ENCODE assay signal across 15 cellular contexts in the genomic region with DNA sequence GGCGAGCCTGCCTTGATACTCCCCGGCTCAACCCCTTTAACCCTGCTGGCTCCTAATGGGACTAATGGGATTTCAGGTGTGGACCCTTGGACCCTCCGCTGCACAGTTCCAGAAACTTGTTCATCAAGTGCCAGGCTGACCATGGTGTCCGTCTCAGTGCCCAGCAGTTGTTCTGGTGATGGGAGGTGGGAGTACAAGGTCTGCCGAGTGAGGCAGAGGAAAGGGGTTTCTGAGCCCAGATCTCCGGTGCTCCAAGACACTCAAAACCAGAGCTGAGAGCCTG. TPM values are rescaled to one million over a fixed set of nuclear protein-coding genes. Genes with fewer than 3 reads are reported as not detected.
DNase-seq lines count a peak whose midpoint lies in the region; ATAC-seq and TF ChIP-seq lines count a peak whose summit lies in the region.
"Had no signal": no experiment of that assay in that cellular context is flagged by ENCODE, and none has a peak within 500 bp of the region (broad histone marks: within the 10 kb centered on the region; RNA-seq: fewer than 3 reads in every experiment).

No MANE protein-coding gene starts in this region.

- no peak for DNase-seq in PC-3
- DNase-seq in lung (ENCODE audit: low spot score) = no peak
- no peak for DNase-seq in stimulated activated naive B cell treated with anti-CD40 and anti-IgM and Interleukin-4, amounts not matched to agents 10 μg/mL and 1 μg/mL and 100 μg/mL, for 72 hours
- no peak for DNase-seq in thyroid gland
- DNase-seq in NCI-H69 (lab: John Stamatoyannopoulos, UW) = no peak
- DNase-seq: EL, MG63, NCI-H1092, NCI-H2081 treated with DMSO at 0.1 percent for 48 hours, NCI-H2227 treated with DMSO at 0.1 percent for 48 hours, NCI-H524 treated with DMSO at 0.1 percent for 48 hours had no signal

- peaks cover 56% of the 10 kb centered on the region for H3K4me1 ChIP-seq in BLaER1
- H3K4me1 ChIP-seq in PC-3 (ENCODE audit: insufficient read depth, low read length) = peaks cover 56% of the 10 kb centered on the region
- H3K4me1 ChIP-seq in lung (ENCODE audit: control insufficient read depth in 2 of 2, insufficient read depth in 2 of 2, low read length in 2 of 2) = peaks cover 3 to 13% of the 10 kb centered on the region in 2 donors
- H3K4me1 ChIP-seq in thyroid gland = peaks cover 3 to 23% of the 10 kb centered on the region in 2 donors
- H3K4me1 ChIP-seq: SJSA1 had no signal

- H3K9me3 ChIP-seq in BLaER1 (no peaks in the 10 kb centered on the region), PC-3 (ENCODE audit: low read length) (no peaks in the 10 kb centered on the region), lung (ENCODE audit: control insufficient read depth in 2 of 2, insufficient read depth in 1 of 2, low read length in 1 of 2) (no peaks in the 10 kb centered on the region), thyroid gland (no peaks in the 10 kb centered on the region)
- H3K9me3 ChIP-seq: A549, MG63, SJSA1 had no signal

- H3K36me3 ChIP-seq in BLaER1 = no peaks in the 10 kb centered on the region
- H3K36me3 ChIP-seq in PC-3 (ENCODE audit: low read depth, low read length) = no peaks in the 10 kb centered on the region; the same call in 1 of the 2 replicates
- H3K36me3 ChIP-seq in lung (ENCODE audit: control insufficient read depth in 2 of 2, insufficient read depth in 2 of 2, low read length in 2 of 2) = no peaks in the 10 kb centered on the region
- no peaks in the 10 kb centered on the region for H3K36me3 ChIP-seq in thyroid gland
- H3K36me3 ChIP-seq: SJSA1 had no signal

- H3K36me3 Mint-ChIP-seq in stimulated activated naive B cell treated with anti-CD40 and anti-IgM and Interleukin-4, amounts not matched to agents 10 μg/mL and 1 μg/mL and 100 μg/mL, for 72 hours = no peaks in the 10 kb centered on the region

- 89 to 94% methylated on average over 6 of the region's 6 CpGs for WGBS in lung, 2 donors
- WGBS in thyroid gland, 2 donors = 81 to 97% methylated on average over 5 to 6 of the region's 6 CpGs

- ATAC-seq in PC-3 (no peak), lung (ENCODE audit: insufficient read depth, low FRiP score) (no peak), HG03442 (IDR thresholded peaks at IDR 0.05; ENCODE audit: unreplicated experiment) (no peak)
- no peak for ATAC-seq in stimulated activated naive B cell treated with anti-CD40 and anti-IgM and Interleukin-4, amounts not matched to agents 10 μg/mL and 1 μg/mL and 100 μg/mL, for 72 hours (replicated peaks)

- H3K4me1 Mint-ChIP-seq in stimulated activated naive B cell treated with anti-CD40 and anti-IgM and Interleukin-4, amounts not matched to agents 10 μg/mL and 1 μg/mL and 100 μg/mL, for 72 hours = peaks cover 0 to 11% of the 10 kb centered on the region in 2 donors

- no peak overlapping the region for H2AFZ ChIP-seq in PC-3 (ENCODE audit: low read length)

- POLR2A ChIA-PET in PC-3 (lab: Charles Lee; ENCODE audit: unreplicated experiment) = no interaction called here

- H3K4me2 ChIP-seq in BLaER1 (peak overlapping the region; percentile 44), PC-3 (ENCODE audit: low read length) (no peak overlapping the region)
- H3K4me2 ChIP-seq: A549 had no signal

- H3K9me3 Mint-ChIP-seq in stimulated activated naive B cell treated with anti-CD40 and anti-IgM and Interleukin-4, amounts not matched to agents 10 μg/mL and 1 μg/mL and 100 μg/mL, for 72 hours = no peaks in the 10 kb centered on the region

- no peaks in the 10 kb centered on the region for H3K9me2 ChIP-seq in PC-3 (replicated peaks; ENCODE audit: low read length)

- BruUV-seq in PC-3 (replicated peaks; lab: Mats Ljungman, UMichigan) = TSS peak; percentile 83

- H3F3A ChIP-seq in PC-3 (ENCODE audit: low read length, unreplicated experiment) = no peaks in the 10 kb centered on the region

- H3K4me3 ChIP-seq in BLaER1 (no peak overlapping the region), PC-3 (ENCODE audit: low read length) (no peak overlapping the region), lung (no peak overlapping the region), thyroid gland (replicated peaks in 1 of 3) (no peak overlapping the region)
- H3K4me3 ChIP-seq: A549, MG63, SJSA1 had no signal

- peaks cover 74% of the 10 kb centered on the region for H3K79me2 ChIP-seq in PC-3 (ENCODE audit: low read length)

- TF ChIP-seq CTCF in PC-3 (conservative IDR thresholded peaks at IDR 0.05; ENCODE audit: low read depth, low read length) = no peak
- TF ChIP-seq CTCF in lung (IDR thresholded peaks at IDR 0.05; ENCODE audit: control extremely low read depth, extremely low read depth) = no peak
- no peak for TF ChIP-seq CTCF in thyroid gland (IDR thresholded peaks at IDR 0.05)

- CTCF ChIA-PET in PC-3 (lab: Charles Lee) = no interaction called here

- no peak for TF ChIP-seq POLR2A in thyroid gland (IDR thresholded peaks at IDR 0.05)

- H3K27me3 ChIP-seq in BLaER1 (no peaks in the 10 kb centered on the region), PC-3 (ENCODE audit: low read length) (no peaks in the 10 kb centered on the region), lung (ENCODE audit: control insufficient read depth, insufficient read depth) (no peaks in the 10 kb centered on the region), thyroid gland (no peaks in the 10 kb centered on the region)
- H3K27me3 ChIP-seq: MG63, SJSA1 had no signal

- H3K9ac ChIP-seq in BLaER1 (no peak overlapping the region), PC-3 (ENCODE audit: low read length) (0 out of 2 replicates have a peak overlapping the region, but pooled peaks have one; percentile 14)

- peaks cover 49% of the 10 kb centered on the region; the same call in 1 of the 2 replicates for H4K20me1 ChIP-seq in BLaER1
- no peaks in the 10 kb centered on the region for H4K20me1 ChIP-seq in PC-3 (ENCODE audit: low read length)

- H3K27ac Mint-ChIP-seq in stimulated activated naive B cell treated with anti-CD40 and anti-IgM and Interleukin-4, amounts not matched to agents 10 μg/mL and 1 μg/mL and 100 μg/mL, for 72 hours = peak overlapping the region; percentile 59

- intact Hi-C loops in PC-3 (cut with micrococcal nuclease) = no loop called here
- intact Hi-C loops in thyroid gland (cut with DNase I) = no loop called here

- H3K4me3 Mint-ChIP-seq in stimulated activated naive B cell treated with anti-CD40 and anti-IgM and Interleukin-4, amounts not matched to agents 10 μg/mL and 1 μg/mL and 100 μg/mL, for 72 hours = no peak overlapping the region

- H3K27me3 Mint-ChIP-seq in stimulated activated naive B cell treated with anti-CD40 and anti-IgM and Interleukin-4, amounts not matched to agents 10 μg/mL and 1 μg/mL and 100 μg/mL, for 72 hours = no peaks in the 10 kb centered on the region

- H3K27ac ChIP-seq in BLaER1 (peak overlapping the region; percentile 44; the same call in 1 of the 2 replicates), PC-3 (ENCODE audit: low read length) (peak overlapping the region; percentile 54), lung (ENCODE audit: low read depth in 1 of 2, low read length in 1 of 2) (peak overlapping the region; percentile 1 to 17), thyroid gland (no peak overlapping the region)
- H3K27ac ChIP-seq: A549, SJSA1 had no signal

RNA-seq across cellular contexts. Expression of gene ST3GAL4, which starts 28.5 kb away (rescaled TPM):
- total RNA-seq in PC-3 (2014; rRNA removed) (126 and 148 TPM in 2 replicates), lung (10 to 100 TPM; 31.5 to 31.9 TPM), thyroid gland (10 to 100 TPM in 3 of 4 donors, 1 to 10 TPM in 1; 5.3 to 33.9 (median 26.4) TPM)
- polyA plus RNA-seq in lung = 10 to 100 TPM; 23.6 to 38.3 TPM

Comparison
In these comparisons a context has a peak if more than half of its experiments do, and no peak if none do; other contexts are left out.
1. H3K27ac ChIP-seq: peak in BLaER1 (single experiment), PC-3 (single experiment) and lung (2 of 2); none in thyroid gland (0 of 3).